In the genomic region with DNA sequence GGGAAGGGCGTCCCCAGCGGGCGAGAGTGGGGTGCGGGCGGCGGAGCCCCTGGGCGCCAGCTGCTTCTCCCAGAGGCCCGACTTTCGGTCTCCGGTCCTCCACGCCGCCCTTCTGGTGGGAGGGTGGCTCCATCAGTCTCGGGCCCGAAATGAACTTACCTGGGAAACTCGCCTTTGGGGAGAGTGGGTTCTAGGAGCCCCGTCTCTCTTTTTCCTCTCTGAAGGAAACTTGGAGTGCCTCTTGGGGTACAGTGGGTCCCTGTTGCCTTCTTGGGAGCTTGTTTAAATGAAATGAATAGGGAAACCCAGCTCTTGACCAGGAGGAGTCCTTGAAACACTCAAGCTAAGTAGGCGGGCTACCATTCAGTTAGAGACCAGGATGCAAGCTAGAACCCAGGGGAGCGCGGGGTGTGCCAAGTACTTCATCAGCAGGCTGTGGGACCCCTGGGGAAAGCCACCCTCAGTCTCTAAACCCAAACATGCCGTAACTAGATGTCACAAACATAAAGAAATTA, we compare ENCODE assay signal across 2 cellular contexts.
TF ChIP-seq lines count a peak whose summit lies in the region.

No MANE protein-coding gene starts in this region.

TF ChIP-seq in IMR-90, 13 proteins besides CTCF, POLR2A, EP300 and RAD21 (continued from another document):
- TF ChIP-seq CEBPB (IDR thresholded peaks at IDR 0.05; ENCODE audit: low read depth, low read length) (no peak), CHD1 (IDR thresholded peaks at IDR 0.05; ENCODE audit: low read depth, low read length) (no peak), BHLHE40 (IDR thresholded peaks at IDR 0.05; ENCODE audit: low read depth, low read length) (no peak), USF2 (IDR thresholded peaks at IDR 0.05; ENCODE audit: low read depth, low read length) (no peak), FOS (IDR thresholded peaks at IDR 0.05; ENCODE audit: low read depth, low read length) (no peak), MAFK (IDR thresholded peaks at IDR 0.05; ENCODE audit: low read depth, low read length) (no peak), MAZ (IDR thresholded peaks at IDR 0.05; ENCODE audit: borderline replicate concordance, low read depth, low read length) (no peak)
- TF ChIP-seq, protein P1, sequence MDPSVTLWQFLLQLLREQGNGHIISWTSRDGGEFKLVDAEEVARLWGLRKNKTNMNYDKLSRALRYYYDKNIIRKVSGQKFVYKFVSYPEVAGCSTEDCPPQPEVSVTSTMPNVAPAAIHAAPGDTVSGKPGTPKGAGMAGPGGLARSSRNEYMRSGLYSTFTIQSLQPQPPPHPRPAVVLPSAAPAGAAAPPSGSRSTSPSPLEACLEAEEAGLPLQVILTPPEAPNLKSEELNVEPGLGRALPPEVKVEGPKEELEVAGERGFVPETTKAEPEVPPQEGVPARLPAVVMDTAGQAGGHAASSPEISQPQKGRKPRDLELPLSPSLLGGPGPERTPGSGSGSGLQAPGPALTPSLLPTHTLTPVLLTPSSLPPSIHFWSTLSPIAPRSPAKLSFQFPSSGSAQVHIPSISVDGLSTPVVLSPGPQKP (IDR thresholded peaks at IDR 0.05; ENCODE audit: borderline replicate concordance, low read depth, low read length) = no peak
TF ChIP-seq in IMR-90: peak in this region for 0.

TF ChIP-seq in neural cell, 6 proteins besides CTCF, POLR2A, EP300 and RAD21 (continued from another document):
- TF ChIP-seq EZH2 (IDR thresholded peaks at IDR 0.05; ENCODE audit: borderline replicate concordance, insufficient read depth, low read length, poor library complexity, severe bottlenecking) = no peak
